10 cellular contexts compared by ENCODE assay signal in the genomic region with DNA sequence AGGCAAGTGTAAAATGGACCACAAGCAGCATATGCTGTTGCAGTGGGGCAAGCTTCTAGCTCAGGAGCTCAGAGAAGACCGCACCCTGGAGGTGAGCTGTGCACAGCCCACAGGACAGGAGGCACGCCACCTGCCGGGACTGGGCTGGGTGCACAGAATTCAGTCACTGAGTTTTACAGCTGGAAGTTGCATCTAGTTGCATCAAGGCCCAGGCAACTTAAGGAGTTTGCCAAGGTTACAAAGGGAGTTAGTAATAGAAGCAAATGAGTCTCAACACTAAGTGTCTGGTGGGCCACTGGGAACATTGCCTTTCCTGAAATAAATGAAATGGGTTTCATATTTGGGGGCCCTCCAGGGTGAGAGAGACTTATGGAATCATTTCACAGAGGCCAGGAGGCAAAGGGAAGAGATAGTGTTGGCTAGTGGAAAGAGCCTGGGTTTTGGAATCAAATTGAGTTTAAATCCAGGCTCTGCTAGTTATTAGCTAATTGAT. TPM values are rescaled to one million over a fixed set of nuclear protein-coding genes. Genes with fewer than 3 reads are reported as not detected.
DNase-seq lines count a peak whose midpoint lies in the region; ATAC-seq and TF ChIP-seq lines count a peak whose summit lies in the region.
"Had no signal": no experiment of that assay in that cellular context is flagged by ENCODE, and none has a peak within 500 bp of the region (broad histone marks: within the 10 kb centered on the region; RNA-seq: fewer than 3 reads in every experiment).

No MANE protein-coding gene starts in this region.

- H2BK120ac ChIP-seq in H9 (ENCODE audit: low read depth, low read length, poor library complexity, severe bottlenecking) = no peak overlapping the region

- no peak overlapping the region for H3K18ac ChIP-seq in H9 (ENCODE audit: insufficient read length, low read depth, low read length)

- H3K27me3 Mint-ChIP-seq in H9 (ENCODE audit: low read depth) = no peaks in the 10 kb centered on the region
- peaks cover 3% of the 10 kb centered on the region for H3K27me3 Mint-ChIP-seq in dendritic cell treated with granulocyte-macrophage colony-stimulating factor and Interleukin-4, amounts not matched to agents 40 ng/mL and 50 ng/mL, for 4 days
- no peaks in the 10 kb centered on the region for H3K27me3 Mint-ChIP-seq in stimulated activated naive B cell treated with anti-CD40 and anti-IgM and Interleukin-4, amounts not matched to agents 10 μg/mL and 1 μg/mL and 100 μg/mL, for 72 hours

- H2BK5ac ChIP-seq in H9 (ENCODE audit: insufficient read length, low read length) = no peak overlapping the region

- H3K14ac ChIP-seq in H9 (ENCODE audit: insufficient read depth, low read length) = no peak overlapping the region

- no peak overlapping the region for H4K8ac ChIP-seq in H9 (replicated peaks; ENCODE audit: insufficient read length, low read depth, low read length)

- no peak overlapping the region for H2BK15ac ChIP-seq in H9 (ENCODE audit: low read depth, low read length)

- no CpG with 5 or more reads among the region's 3 CpGs for WGBS in H9 (ENCODE audit: extremely low coverage, insufficient read length, low lambda C conversion rate)

- H3K79me2 ChIP-seq in H9 (ENCODE audit: insufficient read depth, low read length) = no peaks in the 10 kb centered on the region

- no peaks in the 10 kb centered on the region for H3K9me3 Mint-ChIP-seq in H9
- H3K9me3 Mint-ChIP-seq in dendritic cell treated with granulocyte-macrophage colony-stimulating factor and Interleukin-4, amounts not matched to agents 40 ng/mL and 50 ng/mL, for 4 days = no peaks in the 10 kb centered on the region
- peaks cover 3 to 8% of the 10 kb centered on the region in 2 donors for H3K9me3 Mint-ChIP-seq in stimulated activated naive B cell treated with anti-CD40 and anti-IgM and Interleukin-4, amounts not matched to agents 10 μg/mL and 1 μg/mL and 100 μg/mL, for 72 hours
- H3K9me3 Mint-ChIP-seq: activated naive CD8-positive, alpha-beta T cell treated with anti-CD3 and anti-CD28 coated beads, Interleukin-2, amount 10 ng/mL, durations not matched to agents 7 days and 5 days had no signal

- no peak overlapping the region for H3K4me2 ChIP-seq in H9 (ENCODE audit: insufficient read depth, insufficient read length, low read length)

- H3K27ac Mint-ChIP-seq in H9 = no peak overlapping the region
- H3K27ac Mint-ChIP-seq in dendritic cell treated with granulocyte-macrophage colony-stimulating factor and Interleukin-4, amounts not matched to agents 40 ng/mL and 50 ng/mL, for 4 days = peak overlapping the region; percentile 83
- H3K27ac Mint-ChIP-seq in stimulated activated naive B cell treated with anti-CD40 and anti-IgM and Interleukin-4, amounts not matched to agents 10 μg/mL and 1 μg/mL and 100 μg/mL, for 72 hours = peak overlapping the region; percentile 94
- H3K27ac Mint-ChIP-seq: activated naive CD8-positive, alpha-beta T cell treated with anti-CD3 and anti-CD28 coated beads, Interleukin-2, amount 10 ng/mL, durations not matched to agents 7 days and 5 days had no signal

- no peaks in the 10 kb centered on the region for H3K79me1 ChIP-seq in H9 (ENCODE audit: insufficient read depth, low read depth, low read length, poor library complexity, severe bottlenecking)

- H3K4me1 Mint-ChIP-seq in H9 = peaks cover 4 to 7% of the 10 kb centered on the region in 2 experiments; a peak in 1 of 4 replicates
- H3K4me1 Mint-ChIP-seq in dendritic cell treated with granulocyte-macrophage colony-stimulating factor and Interleukin-4, amounts not matched to agents 40 ng/mL and 50 ng/mL, for 4 days (ENCODE audit: low read depth) = peaks cover 67% of the 10 kb centered on the region
- H3K4me1 Mint-ChIP-seq in stimulated activated naive B cell treated with anti-CD40 and anti-IgM and Interleukin-4, amounts not matched to agents 10 μg/mL and 1 μg/mL and 100 μg/mL, for 72 hours = peaks cover 53 to 70% of the 10 kb centered on the region in 2 donors

- peak; percentile 38; the same call in 2 of the 3 replicates for TF ChIP-seq CTCF in H9 (conservative IDR thresholded peaks at IDR 0.05)
- TF ChIP-seq CTCF in NB4 (IDR thresholded peaks at IDR 0.05; ENCODE audit: low read depth, low read length) = peak; percentile 45

- no peak overlapping the region for H4K91ac ChIP-seq in H9 (ENCODE audit: insufficient read length, low read depth, low read length)

- no peaks in the 10 kb centered on the region for H3K9me3 ChIP-seq in H9 (ENCODE audit: control insufficient read depth, low read depth, low read length)

- intact Hi-C loops in dendritic cell treated with granulocyte-macrophage colony-stimulating factor and Interleukin-4, amounts not matched to agents 40 ng/mL and 50 ng/mL, for 4 days (cut with micrococcal nuclease) = loop anchor here (5.0 kb wide), 2 partner anchors 93 to 108 kb away; a partner anchor contains a TSS

- H3K56ac ChIP-seq in H9 (ENCODE audit: insufficient read length, low read depth, low read length) = no peak overlapping the region

- TF ChIP-seq POLR2A in NB4 (IDR thresholded peaks at IDR 0.05; ENCODE audit: extremely low read depth, insufficient read length) = no peak

- H2AK5ac ChIP-seq in H9 (ENCODE audit: insufficient read length, low read length) = no peak overlapping the region

- no peaks in the 10 kb centered on the region for H3K27me3 ChIP-seq in H9 (ENCODE audit: insufficient read depth, low read length)

- H3K4ac ChIP-seq in H9 (ENCODE audit: low read depth, low read length) = no peak overlapping the region

- no peak overlapping the region for H3T11ph ChIP-seq in H9 (ENCODE audit: low read length)

- peak in 1 of 2 donors; percentile 11 for ATAC-seq in stimulated activated naive B cell treated with anti-CD40 and anti-IgM and Interleukin-4, amounts not matched to agents 10 μg/mL and 1 μg/mL and 100 μg/mL, for 72 hours (replicated peaks)

- H4K5ac ChIP-seq in H9 (ENCODE audit: insufficient read length, low read depth, low read length) = no peak overlapping the region

- H3K4me3 ChIP-seq in NB4 (ENCODE audit: low read depth, low read length) = peak overlapping the region; percentile 4

- H3K36me3 Mint-ChIP-seq in H9 (ENCODE audit: insufficient read depth in 1 of 3, low read depth in 3 of 3) = no peaks in the 10 kb centered on the region; a peak in 1 of 7 replicates
- H3K36me3 Mint-ChIP-seq in dendritic cell treated with granulocyte-macrophage colony-stimulating factor and Interleukin-4, amounts not matched to agents 40 ng/mL and 50 ng/mL, for 4 days (ENCODE audit: low read depth) = no peaks in the 10 kb centered on the region
- H3K36me3 Mint-ChIP-seq in stimulated activated naive B cell treated with anti-CD40 and anti-IgM and Interleukin-4, amounts not matched to agents 10 μg/mL and 1 μg/mL and 100 μg/mL, for 72 hours = peaks cover 1 to 12% of the 10 kb centered on the region in 2 donors
- H3K36me3 Mint-ChIP-seq: activated naive CD8-positive, alpha-beta T cell treated with anti-CD3 and anti-CD28 coated beads, Interleukin-2, amount 10 ng/mL, durations not matched to agents 7 days and 5 days had no signal

- H2BK12ac ChIP-seq in H9 (ENCODE audit: insufficient read length, low read depth, low read length) = no peak overlapping the region

- no peak overlapping the region for H3K9ac ChIP-seq in H9 (ENCODE audit: extremely low read depth, insufficient read length, low read length)

- H3K23ac ChIP-seq in H9 (ENCODE audit: insufficient read length, low read depth, low read length) = no peak overlapping the region

- H2BK20ac ChIP-seq in H9 (ENCODE audit: low read depth, low read length, poor library complexity, severe bottlenecking) = no peak overlapping the region

- H3K4me3 Mint-ChIP-seq in H9 = no peak overlapping the region
- peak overlapping the region; percentile 11 for H3K4me3 Mint-ChIP-seq in dendritic cell treated with granulocyte-macrophage colony-stimulating factor and Interleukin-4, amounts not matched to agents 40 ng/mL and 50 ng/mL, for 4 days
- H3K4me3 Mint-ChIP-seq in stimulated activated naive B cell treated with anti-CD40 and anti-IgM and Interleukin-4, amounts not matched to agents 10 μg/mL and 1 μg/mL and 100 μg/mL, for 72 hours = peak overlapping the region; percentile 18 to 70
- H3K4me3 Mint-ChIP-seq: activated naive CD8-positive, alpha-beta T cell treated with anti-CD3 and anti-CD28 coated beads, Interleukin-2, amount 10 ng/mL, durations not matched to agents 7 days and 5 days had no signal

- H3K4me1 ChIP-seq in H9 (ENCODE audit: insufficient read depth, low read length) = no peaks in the 10 kb centered on the region

- H3K23me2 ChIP-seq in H9 (ENCODE audit: insufficient read length, low read depth, low read length, poor library complexity, severe bottlenecking) = no peaks in the 10 kb centered on the region

- no peaks in the 10 kb centered on the region for H4K20me1 ChIP-seq in H9 (ENCODE audit: control insufficient read depth, insufficient read depth, insufficient read length)

- no peak overlapping the region for H3K27ac ChIP-seq in H9 (ENCODE audit: insufficient read length, low read depth, low read length)

- no peak overlapping the region for H2AFZ ChIP-seq in H9 (ENCODE audit: low read length)

- DNase-seq in SKM-1 treated with dmso at 0.1 percent for 144 hours (lab: John Stamatoyannopoulos, UW; ENCODE audit: unreplicated experiment) (peak; percentile 51), SKM-1 (lab: John Stamatoyannopoulos, UW; ENCODE audit: unreplicated experiment) (no peak), H9 (peak; percentile 37), NB4 (ENCODE audit: low read depth) (peak; percentile 72), NCI-H1436 treated with DMSO at 0.1 percent for 48 hours (lab: John Stamatoyannopoulos, UW) (no peak), T1000 (lab: John Stamatoyannopoulos, UW) (no peak)
- DNase-seq in stimulated activated naive B cell treated with anti-CD40 and anti-IgM and Interleukin-4, amounts not matched to agents 10 μg/mL and 1 μg/mL and 100 μg/mL, for 72 hours = no peak
- DNase-seq: activated naive CD8-positive, alpha-beta T cell treated with anti-CD3 and anti-CD28 coated beads, Interleukin-2, amount 10 ng/mL, durations not matched to agents 7 days and 5 days; DND-41 had no signal

RNA-seq across cellular contexts. Expression of a gene that starts 36.0 kb away (rescaled TPM):
- 8.4 and 8.5 TPM in 2 replicates for total RNA-seq in H9 (2021)
- total RNA-seq: activated naive CD8-positive, alpha-beta T cell treated with anti-CD3 and anti-CD28 coated beads, Interleukin-2, amount 10 ng/mL, durations not matched to agents 7 days and 5 days had no signal

Comparison
In these comparisons a context has a peak if more than half of its experiments do, and no peak if none do; other contexts are left out.
1. DNase-seq: peak in SKM-1 treated with dmso at 0.1 percent for 144 hours (single experiment), H9 (single experiment) and NB4 (single experiment); none in SKM-1 (single experiment), stimulated activated naive B cell treated with anti-CD40 and anti-IgM and Interleukin-4, amounts not matched to agents 10 μg/mL and 1 μg/mL and 100 μg/mL, for 72 hours (single experiment), NCI-H1436 treated with DMSO at 0.1 percent for 48 hours (single experiment) and T1000 (single experiment).
2. H3K27ac Mint-ChIP-seq: peak in dendritic cell treated with granulocyte-macrophage colony-stimulating factor and Interleukin-4, amounts not matched to agents 40 ng/mL and 50 ng/mL, for 4 days (single experiment) and stimulated activated naive B cell treated with anti-CD40 and anti-IgM and Interleukin-4, amounts not matched to agents 10 μg/mL and 1 μg/mL and 100 μg/mL, for 72 hours (single experiment); none in H9 (0 of 3).
3. H3K4me3 Mint-ChIP-seq: peak in dendritic cell treated with granulocyte-macrophage colony-stimulating factor and Interleukin-4, amounts not matched to agents 40 ng/mL and 50 ng/mL, for 4 days (single experiment) and stimulated activated naive B cell treated with anti-CD40 and anti-IgM and Interleukin-4, amounts not matched to agents 10 μg/mL and 1 μg/mL and 100 μg/mL, for 72 hours (2 of 2); none in H9 (0 of 2).